In the genomic region with DNA sequence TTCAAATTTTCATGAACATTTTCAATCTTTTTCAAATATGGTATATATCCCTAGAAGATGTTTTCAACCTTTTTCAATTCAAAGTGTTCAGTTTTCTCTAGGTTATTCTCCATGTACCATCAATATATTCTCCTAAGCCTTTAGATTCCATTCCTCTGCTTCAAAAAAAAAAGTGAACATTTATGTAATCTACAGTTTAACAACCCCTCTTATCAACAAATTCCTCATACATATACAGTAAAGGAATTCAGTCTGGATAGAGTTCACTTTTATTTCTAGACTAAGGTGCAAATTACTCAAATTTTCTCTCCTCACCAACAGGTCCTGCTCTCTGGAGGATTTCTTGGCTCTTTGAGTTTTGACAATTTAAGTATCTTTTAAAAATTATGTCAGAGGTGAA, we compare ENCODE assay signal across 20 cellular contexts.
DNase-seq lines count a peak whose midpoint lies in the region; TF ChIP-seq lines count a peak whose summit lies in the region.
"Had no signal": no experiment of that assay in that cellular context is flagged by ENCODE, and none has a peak within 500 bp of the region (broad histone marks: within the 10 kb centered on the region; RNA-seq: fewer than 3 reads in every experiment).

No MANE protein-coding gene starts in this region.

- TF ChIP-seq CTCF in cardiac muscle cell (IDR thresholded peaks at IDR 0.05; ENCODE audit: low read depth, low read length) (no peak), right atrium auricular region (IDR thresholded peaks at IDR 0.05) (no peak), chondrocyte (IDR thresholded peaks at IDR 0.05) (no peak), nephron (IDR thresholded peaks at IDR 0.05; ENCODE audit: unreplicated experiment in 3 of 3) (no peak), Calu3 (IDR thresholded peaks at IDR 0.05; ENCODE audit: unreplicated experiment) (no peak)

- peaks cover 22% of the 10 kb centered on the region for H3K4me1 ChIP-seq in cardiac muscle cell (ENCODE audit: low read depth)
- H3K4me1 ChIP-seq in right atrium auricular region: no peaks in the 10 kb centered on the region
- H3K4me1 ChIP-seq in CD4-positive, alpha-beta memory T cell (ENCODE audit: insufficient read depth, low read length): no peaks in the 10 kb centered on the region
- H3K4me1 ChIP-seq: BLaER1 had no signal

- H3K27ac ChIP-seq in cardiac muscle cell (peak overlapping the region; percentile 74), right atrium auricular region (no peak overlapping the region)
- H3K27ac ChIP-seq in CD4-positive, alpha-beta memory T cell (ENCODE audit: low read depth, low read length): no peak overlapping the region
- H3K27ac ChIP-seq: 22Rv1, BLaER1, C4-2B had no signal

- POLR2A ChIA-PET in CD4-positive, alpha-beta memory T cell (lab: Charles Lee; ENCODE audit: partially characterized antibody): no interaction called here

- no peaks in the 10 kb centered on the region for H3K9me3 ChIP-seq in cardiac muscle cell (ENCODE audit: low read depth)
- H3K9me3 ChIP-seq in right atrium auricular region: peaks cover 0 to 7% of the 10 kb centered on the region in 2 donors
- no peaks in the 10 kb centered on the region for H3K9me3 ChIP-seq in CD4-positive, alpha-beta memory T cell (ENCODE audit: control insufficient read depth in 1 of 2, low read length in 2 of 2)
- H3K9me3 ChIP-seq: BLaER1, Caco-2 had no signal

- intact Hi-C loops in Calu3 (cut with micrococcal nuclease; ENCODE audit: unreplicated experiment): no loop called here
- intact Hi-C loops in CD4-positive, alpha-beta memory T cell (cut with micrococcal nuclease): no loop called here

- BruUV-seq in Calu3 (replicated peaks; lab: Mats Ljungman, UMichigan): no TSS peak

- H3K27me3 Mint-ChIP-seq in chondrocyte (ENCODE audit: low read depth) (no peaks in the 10 kb centered on the region), nephron (ENCODE audit: low read depth) (no peaks in the 10 kb centered on the region), Calu3 (ENCODE audit: unreplicated experiment) (no peaks in the 10 kb centered on the region)
- H3K27me3 Mint-ChIP-seq in CD4-positive, alpha-beta memory T cell: no peaks in the 10 kb centered on the region
- H3K27me3 Mint-ChIP-seq: B cell; CD4-positive, alpha-beta T cell had no signal

- H3K27me3 ChIP-seq in cardiac muscle cell: no peaks in the 10 kb centered on the region
- H3K27me3 ChIP-seq in right atrium auricular region: no peaks in the 10 kb centered on the region
- H3K27me3 ChIP-seq in CD4-positive, alpha-beta memory T cell (ENCODE audit: insufficient read depth, low read length): no peaks in the 10 kb centered on the region
- H3K27me3 ChIP-seq: BLaER1 had no signal

- H3K4me3 ChIP-seq in cardiac muscle cell (no peak overlapping the region), right atrium auricular region (no peak overlapping the region)
- no peak overlapping the region for H3K4me3 ChIP-seq in CD4-positive, alpha-beta memory T cell (ENCODE audit: low read length in 2 of 2)
- H3K4me3 ChIP-seq: BLaER1, GM12878, GM23248 had no signal

- H3K4me1 Mint-ChIP-seq in chondrocyte (ENCODE audit: low read depth) (peaks cover 18% of the 10 kb centered on the region), nephron (peaks cover 6% of the 10 kb centered on the region), Calu3 (ENCODE audit: low read depth, unreplicated experiment) (no peaks in the 10 kb centered on the region)
- peaks cover 0 to 5% (median 2%) of the 10 kb centered on the region in 4 donors for H3K4me1 Mint-ChIP-seq in CD4-positive, alpha-beta memory T cell
- H3K4me1 Mint-ChIP-seq: B cell had no signal

- H3K27ac Mint-ChIP-seq in chondrocyte (ENCODE audit: unreplicated experiment) (peak overlapping the region; percentile 11), nephron (peak overlapping the region in 2 of 3 experiments; percentile 27 to 50), Calu3 (ENCODE audit: unreplicated experiment) (no peak overlapping the region)
- peak overlapping the region in 1 of 7 donors; percentile 9 for H3K27ac Mint-ChIP-seq in CD4-positive, alpha-beta memory T cell
- H3K27ac Mint-ChIP-seq: B cell; CD4-positive, alpha-beta T cell had no signal

- CTCF ChIA-PET in Calu3 (lab: Charles Lee): no interaction called here
- CTCF ChIA-PET in CD4-positive, alpha-beta memory T cell (lab: Charles Lee; ENCODE audit: partially characterized antibody): no interaction called here

- DNase-seq in cardiac muscle cell (ENCODE audit: low read depth in 1 of 2, low spot score in 1 of 2) (no peak), right atrium auricular region (ENCODE audit: low spot score) (no peak), chondrocyte (ENCODE audit: low spot score) (no peak), Calu3 (no peak), NCI-H146 treated with DMSO at 0.1 percent for 48 hours (lab: John Stamatoyannopoulos, UW; ENCODE audit: unreplicated experiment) (no peak)
- no peak for DNase-seq in CD4-positive, alpha-beta memory T cell
- DNase-seq: Caco-2; CD4-positive, alpha-beta T cell; DMS 273 treated with DMSO at 0.1 percent for 48 hours; DMS79; GDM1; H7; HCEC 1CT had no signal

- H3K4me3 Mint-ChIP-seq in chondrocyte (ENCODE audit: unreplicated experiment) (no peak overlapping the region), nephron (no peak overlapping the region), Calu3 (ENCODE audit: low read depth, unreplicated experiment) (no peak overlapping the region)
- no peak overlapping the region for H3K4me3 Mint-ChIP-seq in CD4-positive, alpha-beta memory T cell
- H3K4me3 Mint-ChIP-seq: B cell; CD4-positive, alpha-beta T cell had no signal

- H3K9me3 Mint-ChIP-seq in chondrocyte (ENCODE audit: low read depth) (peaks cover 14% of the 10 kb centered on the region), nephron (peaks cover 6% of the 10 kb centered on the region), Calu3 (ENCODE audit: low read depth, unreplicated experiment) (no peaks in the 10 kb centered on the region)
- H3K9me3 Mint-ChIP-seq in CD4-positive, alpha-beta memory T cell: peaks cover 0 to 10% (median 0%) of the 10 kb centered on the region in 8 donors

- H3K36me3 ChIP-seq in cardiac muscle cell: no peaks in the 10 kb centered on the region
- H3K36me3 ChIP-seq in right atrium auricular region: no peaks in the 10 kb centered on the region
- no peaks in the 10 kb centered on the region for H3K36me3 ChIP-seq in CD4-positive, alpha-beta memory T cell (ENCODE audit: insufficient read depth, low read length)

- H3K36me3 Mint-ChIP-seq in chondrocyte (ENCODE audit: low read depth) (peaks cover 2% of the 10 kb centered on the region), nephron (ENCODE audit: low read depth) (peaks cover 14% of the 10 kb centered on the region), Calu3 (ENCODE audit: insufficient read depth, unreplicated experiment) (no peaks in the 10 kb centered on the region)
- H3K36me3 Mint-ChIP-seq in CD4-positive, alpha-beta memory T cell: peaks cover 13 to 33% of the 10 kb centered on the region in 2 donors
